Comparison of ENCODE assay signal across 1 cellular context in the genomic region with DNA sequence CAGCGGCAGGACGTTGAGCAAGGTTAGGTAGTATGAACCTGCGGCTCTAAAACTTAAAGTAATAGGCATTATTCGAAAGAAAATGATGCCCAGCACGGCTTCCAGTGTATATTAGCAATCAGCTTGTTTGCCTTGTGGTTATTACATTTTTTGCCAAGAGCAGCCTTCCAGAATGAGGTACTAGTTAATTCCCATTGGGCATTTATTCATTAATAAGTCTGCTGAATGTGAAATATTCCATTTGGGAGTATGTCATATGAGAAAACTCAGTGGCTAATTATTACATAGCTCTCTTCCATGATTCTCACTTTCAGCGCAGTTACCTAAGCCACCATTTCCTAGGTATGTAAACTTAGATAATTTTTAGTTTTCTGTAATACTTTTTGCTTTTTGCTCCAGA.
TF ChIP-seq lines count a peak whose summit lies in the region.

No MANE protein-coding gene starts in this region.

TF ChIP-seq in HCT116, 20 proteins besides CTCF, POLR2A, EP300 and RAD21 (continued from another document):
- TF ChIP-seq REST (IDR thresholded peaks at IDR 0.05; ENCODE audit: low read depth) (no peak), ZNF274 (IDR thresholded peaks at IDR 0.05; ENCODE audit: low read depth, low read length) (no peak), CEBPB (IDR thresholded peaks at IDR 0.05; ENCODE audit: low read depth) (no peak)
